Comparison of ENCODE assay signal across 8 cellular contexts in genomic region chr14:70403335-70403734, GRCh38. TPM values are rescaled to one million over a fixed set of nuclear protein-coding genes. Genes with fewer than 3 reads are reported as not detected.
DNase-seq lines count a peak whose midpoint lies in the region; FAIRE-seq and TF ChIP-seq lines count a peak whose summit lies in the region.
"Not testable (repeated sequence)": the region's sequence is repeated elsewhere in the genome, so short reads cannot be mapped to it uniquely, and the experiment has no call there.
"Had no signal": no experiment of that assay in that cellular context is flagged by ENCODE, and none has a peak within 500 bp of the region (broad histone marks: within the 10 kb centered on the region; RNA-seq: fewer than 3 reads in every experiment).

No MANE protein-coding gene starts in this region.

- H3K4me3 Mint-ChIP-seq in osteocyte (ENCODE audit: unreplicated experiment) = not testable (repeated sequence)

- H3K27me3 ChIP-seq in SK-N-SH (ENCODE audit: insufficient read depth); bronchial epithelial cell (ENCODE audit: control insufficient read depth, insufficient read depth, low read length): not testable (repeated sequence)

- H3K36me3 ChIP-seq in SK-N-SH (replicated peaks in 1 of 2; ENCODE audit: control insufficient read depth in 1 of 2, insufficient read depth in 2 of 2, low read length in 1 of 2); bronchial epithelial cell (ENCODE audit: control insufficient read depth, insufficient read depth, low read length): not testable (repeated sequence)

- H3K79me2 ChIP-seq in SK-N-SH (ENCODE audit: insufficient read depth) = peaks cover 23% of the 10 kb centered on the region

- CTCF ChIA-PET in SK-N-SH (lab: Yijun Ruan, JAX) = interaction anchor here (0.9 to 1.4 kb wide), 2 partner anchors 10 to 20 kb away, joined by 3 to 4 read pairs; no protein-coding TSS in a partner anchor

- H3K27ac ChIP-seq in SK-N-SH (ENCODE audit: low read depth in 2 of 2, low read length in 1 of 2) = not testable (repeated sequence)

- not testable (repeated sequence) for H3K27me3 Mint-ChIP-seq in osteocyte (ENCODE audit: unreplicated experiment)

- not testable (repeated sequence) for TF ChIP-seq RAD21 in SK-N-SH (IDR thresholded peaks at IDR 0.05; ENCODE audit: low read length)

- not testable (repeated sequence) for H3K4me2 ChIP-seq in SK-N-SH

- POLR2A ChIA-PET in SK-N-SH (lab: Yijun Ruan, JAX) = not testable (repeated sequence)

- H3K9ac ChIP-seq in SK-N-SH = not testable (repeated sequence)

- H3K9me3 Mint-ChIP-seq in osteocyte (ENCODE audit: unreplicated experiment) = not testable (repeated sequence)

- not testable (repeated sequence) for TF ChIP-seq EP300 in SK-N-SH (IDR thresholded peaks at IDR 0.05; ENCODE audit: borderline replicate concordance in 1 of 2, low read depth in 1 of 2, low read length in 1 of 2)

- H3K4me1 ChIP-seq in SK-N-SH (ENCODE audit: control insufficient read depth in 1 of 2, insufficient read depth in 2 of 2, low read depth in 1 of 2, low read length in 1 of 2) = not testable (repeated sequence)

- DNase-seq in ELF-1 (ENCODE audit: low read depth, low spot score) (peak; percentile 35), LNCaP clone FGC (ENCODE audit: low read depth) (peak; percentile 75), bronchial epithelial cell (ENCODE audit: low read depth) (peak; percentile 69), fibroblast of mammary gland (ENCODE audit: low read depth) (peak; percentile 46), kidney tubule cell (ENCODE audit: low spot score) (peak; percentile 45)
- not testable (repeated sequence) for DNase-seq in SK-N-SH; osteocyte (ENCODE audit: extremely low spot score, unreplicated experiment)

- 91% methylated on average over 4 of the region's 4 CpGs for WGBS in SK-N-SH (ENCODE audit: low lambda C conversion rate)

- not testable (repeated sequence) for H3K9me2 ChIP-seq in SK-N-SH

- TF ChIP-seq CTCF in LNCaP clone FGC (IDR thresholded peaks at IDR 0.05; ENCODE audit: control insufficient read depth, extremely low read depth, insufficient read depth) (peak; percentile 24; the same call in 1 of the 2 replicates), SK-N-SH (IDR thresholded peaks at IDR 0.05) (peak; percentile 16; the same call in 1 of the 2 replicates), osteocyte (IDR thresholded peaks at IDR 0.05) (peak; percentile 9)
- TF ChIP-seq CTCF in bronchial epithelial cell (IDR thresholded peaks at IDR 0.05; ENCODE audit: insufficient read depth, low read length, severe bottlenecking); fibroblast of mammary gland (conservative IDR thresholded peaks at IDR 0.05; ENCODE audit: control insufficient read depth, insufficient read depth, low read depth, low read length): not testable (repeated sequence)

- not testable (repeated sequence) for H3F3A ChIP-seq in SK-N-SH (replicated peaks; ENCODE audit: insufficient read depth)

- H3K36me3 Mint-ChIP-seq in osteocyte (ENCODE audit: unreplicated experiment) = not testable (repeated sequence)

- H3K4me3 ChIP-seq in LNCaP clone FGC (ENCODE audit: low read depth, low read length); SK-N-SH (ENCODE audit: low read depth in 2 of 2, low read length in 1 of 2); bronchial epithelial cell (ENCODE audit: low read depth, low read length); fibroblast of mammary gland (ENCODE audit: control insufficient read depth, low read depth, low read length): not testable (repeated sequence)

- H2AFZ ChIP-seq in SK-N-SH (ENCODE audit: low read depth) = not testable (repeated sequence)

- H3K27ac Mint-ChIP-seq in osteocyte (ENCODE audit: unreplicated experiment) = not testable (repeated sequence)

- FAIRE-seq in bronchial epithelial cell (lab: Jason Lieb, UNC) = not testable (repeated sequence)

- H3K4me1 Mint-ChIP-seq in osteocyte (ENCODE audit: unreplicated experiment) = not testable (repeated sequence)

- H4K20me1 ChIP-seq in SK-N-SH (ENCODE audit: insufficient read depth) = not testable (repeated sequence)

- H3K9me3 ChIP-seq in SK-N-SH = not testable (repeated sequence)

RNA-seq across cellular contexts. Expression of gene SYNJ2BP, which starts 13.6 kb away (rescaled TPM):
- 12.4 and 20.5 TPM in 2 replicates for polyA plus RNA-seq in SK-N-SH (2012; rRNA removed)
- 17.1 and 19.3 TPM in 2 replicates for polyA plus RNA-seq in SK-N-SH (2012; cell fraction: cytosol; rRNA removed)
- polyA plus RNA-seq in SK-N-SH (2012; cell fraction: nucleus; rRNA removed) = 9.1 and 20.5 TPM in 2 replicates
- 9.5 and 11.9 TPM in 2 replicates for total RNA-seq in bronchial epithelial cell
- total RNA-seq in osteocyte = 29.5 and 30.8 TPM in 2 replicates

RNA-seq across cellular contexts. Expression of gene COX16, which starts 43.9 kb away (rescaled TPM):
- polyA plus RNA-seq in SK-N-SH (2012; rRNA removed) = 24.4 and 27.7 TPM in 2 replicates
- 42.3 and 65.7 TPM in 2 replicates for polyA plus RNA-seq in SK-N-SH (2012; cell fraction: cytosol; rRNA removed)
- polyA plus RNA-seq in SK-N-SH (2012; cell fraction: nucleus; rRNA removed) = 5.5 and 6.5 TPM in 2 replicates
- total RNA-seq in bronchial epithelial cell = 19.0 and 21.0 TPM in 2 replicates
- 25.1 and 32.5 TPM in 2 replicates for total RNA-seq in osteocyte

RNA-seq across cellular contexts. Expression of gene ADAM21, which starts 48.6 kb away (rescaled TPM):
- 1.6 and 3.1 TPM in 2 replicates for polyA plus RNA-seq in SK-N-SH (2012; rRNA removed)
- 3.0 TPM in 2 replicates for polyA plus RNA-seq in SK-N-SH (2012; cell fraction: cytosol; rRNA removed)
- polyA plus RNA-seq in SK-N-SH (2012; cell fraction: nucleus; rRNA removed) = 0.60 and 1.7 TPM in 2 replicates
- total RNA-seq in bronchial epithelial cell (under 0.01 and 0.13 TPM in 2 replicates), osteocyte (0.34 TPM in 1 of 2 replicates, not detected in the other)
- total RNA-seq: suprapubic skin had no signal
